In the genomic region with DNA sequence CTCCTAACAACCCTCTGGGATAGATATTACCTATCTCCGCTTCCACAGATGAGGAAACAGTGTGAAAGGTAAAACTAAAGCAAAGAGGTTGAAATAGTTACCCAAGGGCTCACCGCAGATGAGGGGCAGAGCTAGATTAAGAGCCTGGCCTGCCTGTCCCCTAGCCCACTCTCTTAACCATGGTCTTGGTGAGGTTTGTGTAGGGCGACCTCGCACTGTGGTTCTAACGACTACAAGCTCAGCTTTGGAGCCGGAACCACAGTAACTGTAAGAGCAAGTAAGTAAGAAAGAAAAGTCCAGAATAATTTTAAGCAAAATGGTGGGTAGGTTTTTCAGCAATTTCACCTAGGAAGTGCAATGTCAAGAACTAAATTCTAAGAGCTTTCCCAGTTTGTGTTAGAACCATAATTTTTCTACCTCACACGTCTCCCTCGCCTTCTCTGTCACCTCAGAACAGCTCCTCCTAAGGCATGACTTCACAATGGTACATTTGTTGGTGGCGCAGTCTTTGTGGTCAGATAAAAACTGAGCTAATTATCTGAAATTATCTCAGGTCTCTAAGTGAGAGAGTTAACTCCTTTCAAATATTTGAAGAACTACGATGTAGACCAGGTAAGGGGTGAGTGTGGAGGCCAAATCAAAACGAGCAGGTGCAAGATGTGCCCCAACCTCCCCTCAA, we compare ENCODE assay signal across 16 cellular contexts.
DNase-seq lines count a peak whose midpoint lies in the region; ATAC-seq and TF ChIP-seq lines count a peak whose summit lies in the region.
"Had no signal": no experiment of that assay in that cellular context is flagged by ENCODE, and none has a peak within 500 bp of the region (broad histone marks: within the 10 kb centered on the region; RNA-seq: fewer than 3 reads in every experiment).

No MANE protein-coding gene starts in this region.

- DNase-seq in activated T-cell treated with anti-CD3 and anti-CD28 coated beads, Interleukin-2, amount 50 U/mL, for 4 hours, result no peak
- DNase-seq in activated T-cell treated with anti-CD3 and anti-CD28 coated beads, Interleukin-2, amount 50 U/mL, for 48 hours, result no peak
- no peak for DNase-seq in Peyer's patch
- DNase-seq in effector memory CD4-positive, alpha-beta T cell, result no peak
- no peak for DNase-seq in stomach
- DNase-seq in NCI-H345 (lab: John Stamatoyannopoulos, UW), result no peak
- DNase-seq: activated gamma-delta T cell; GDM1; kidney; NCI-H1048; stimulated activated CD4-positive, alpha-beta T cell treated with anti-CD3 and anti-CD28 coated beads, Interleukin-4, amount 100 ng/mL, for 4 hours had no signal

- intact Hi-C loops in stomach (cut with DNase I; ENCODE audit: low total_unique reads), result no loop called here

- TF ChIP-seq EP300 in stomach (IDR thresholded peaks at IDR 0.05), result no peak

- H3K9me3 ChIP-seq in Peyer's patch (no peaks in the 10 kb centered on the region), stomach (no peaks in the 10 kb centered on the region)
- no peaks in the 10 kb centered on the region for H3K9me3 ChIP-seq in effector memory CD4-positive, alpha-beta T cell (ENCODE audit: control insufficient read depth, low read length)
- H3K9me3 ChIP-seq: breast epithelium had no signal

- H3K4me3 Mint-ChIP-seq in activated T-cell treated with anti-CD3 and anti-CD28 coated beads, Interleukin-2, amount 50 U/mL, for 4 hours, result peak overlapping the region; percentile 83
- H3K4me3 Mint-ChIP-seq: type B pancreatic cell had no signal

- TF ChIP-seq CTCF in Peyer's patch (IDR thresholded peaks at IDR 0.05), result no peak
- TF ChIP-seq CTCF in stomach (IDR thresholded peaks at IDR 0.05), result no peak

- no peaks in the 10 kb centered on the region for H3K27me3 Mint-ChIP-seq in activated T-cell treated with anti-CD3 and anti-CD28 coated beads, Interleukin-2, amount 50 U/mL, for 4 hours (ENCODE audit: low read depth)

- peak overlapping the region in 1 of 4 donors; percentile 10 for H3K4me3 ChIP-seq in Peyer's patch
- peak overlapping the region; percentile 49 for H3K4me3 ChIP-seq in effector memory CD4-positive, alpha-beta T cell (ENCODE audit: insufficient read depth, low read depth, low read length, poor library complexity, severe bottlenecking)
- no peak overlapping the region for H3K4me3 ChIP-seq in stomach
- H3K4me3 ChIP-seq: breast epithelium, K562 had no signal

- H3K36me3 ChIP-seq in Peyer's patch, result no peaks in the 10 kb centered on the region
- H3K36me3 ChIP-seq in effector memory CD4-positive, alpha-beta T cell (ENCODE audit: control insufficient read depth, insufficient read depth, low read length), result peaks cover 40% of the 10 kb centered on the region
- no peaks in the 10 kb centered on the region for H3K36me3 ChIP-seq in stomach
- H3K36me3 ChIP-seq: breast epithelium had no signal

- no peaks in the 10 kb centered on the region for H3K27me3 ChIP-seq in Peyer's patch
- no peaks in the 10 kb centered on the region for H3K27me3 ChIP-seq in effector memory CD4-positive, alpha-beta T cell (replicated peaks; ENCODE audit: control insufficient read depth, insufficient read depth, low read length, poor library complexity, severe bottlenecking)
- no peaks in the 10 kb centered on the region for H3K27me3 ChIP-seq in stomach
- H3K27me3 ChIP-seq: breast epithelium had no signal

- peaks cover 82% of the 10 kb centered on the region for H3K36me3 Mint-ChIP-seq in activated T-cell treated with anti-CD3 and anti-CD28 coated beads, Interleukin-2, amount 50 U/mL, for 4 hours (ENCODE audit: insufficient read depth)
- H3K36me3 Mint-ChIP-seq: type B pancreatic cell had no signal

- H3K27ac ChIP-seq in Peyer's patch (peak overlapping the region; percentile 34 to 64 (median 46)), stomach (peak overlapping the region; percentile 21 to 74 (median 66))
- H3K27ac ChIP-seq in effector memory CD4-positive, alpha-beta T cell (ENCODE audit: insufficient read depth, low read length, poor library complexity, severe bottlenecking), result peak overlapping the region; percentile 83
- H3K27ac ChIP-seq: breast epithelium had no signal

- ATAC-seq in activated T-cell treated with anti-CD3 and anti-CD28 coated beads, Interleukin-2, amount 50 U/mL, for 4 hours, result no peak
- ATAC-seq in HG03097 (IDR thresholded peaks at IDR 0.05; ENCODE audit: low FRiP score, unreplicated experiment) (no peak), GM21528 (IDR thresholded peaks at IDR 0.05; ENCODE audit: low FRiP score, unreplicated experiment) (no peak)
- ATAC-seq: K562 had no signal

- peaks cover 92% of the 10 kb centered on the region for H3K4me1 Mint-ChIP-seq in activated T-cell treated with anti-CD3 and anti-CD28 coated beads, Interleukin-2, amount 50 U/mL, for 4 hours (ENCODE audit: low read depth)

- WGBS in stomach, 5 donors, result 54 to 69% (median 66%) methylated on average over 11 of the region's 11 CpGs

- TF ChIP-seq POLR2A in Peyer's patch (IDR thresholded peaks at IDR 0.05) (no peak), stomach (IDR thresholded peaks at IDR 0.05) (no peak)

- H3K9me3 Mint-ChIP-seq in activated T-cell treated with anti-CD3 and anti-CD28 coated beads, Interleukin-2, amount 50 U/mL, for 4 hours, result no peaks in the 10 kb centered on the region
- H3K9me3 Mint-ChIP-seq: type B pancreatic cell had no signal

- H3K4me1 ChIP-seq in Peyer's patch (peaks cover 0 to 13% (median 0%) of the 10 kb centered on the region in 4 donors), stomach (peaks cover 22 to 69% (median 41%) of the 10 kb centered on the region in 4 donors)
- H3K4me1 ChIP-seq in effector memory CD4-positive, alpha-beta T cell (ENCODE audit: control insufficient read depth, insufficient read depth, low read length, poor library complexity, severe bottlenecking), result peaks cover 79% of the 10 kb centered on the region
